In genomic region chr3:123755085-123755484, GRCh38 we compare ENCODE assay signal across 18 cellular contexts.
A peak's percentile ranks its signal among the peaks of the same experiment; 100 is the strongest.
DNase-seq lines count a peak whose midpoint lies in the region; ATAC-seq, FAIRE-seq and TF ChIP-seq lines count a peak whose summit lies in the region.
"Had no signal": no experiment of that assay in that cellular context is flagged by ENCODE, and none has a peak within 500 bp of the region (broad histone marks: within the 10 kb centered on the region; RNA-seq: fewer than 3 reads in every experiment).

No MANE protein-coding gene starts in this region.

- peak overlapping the region in 6 of 11 experiments; percentile 84 to 95 (median 92); a peak in 10 of 22 replicates for H3K4me2 ChIP-seq in BLaER1 treated with 17β-estradiol and CSF1 and Interleukin-3, amounts not matched to agents 10 nM and 100 nM
- no peak overlapping the region for H3K4me2 ChIP-seq in neural progenitor cell
- H3K4me2 ChIP-seq: PC-9 had no signal

- H3K4me3 ChIP-seq in BLaER1 treated with 17β-estradiol and CSF1 and Interleukin-3, amounts not matched to agents 10 nM and 100 nM: no peak overlapping the region
- H3K4me3 ChIP-seq in kidney (ENCODE audit: low read length in 2 of 2) (no peak overlapping the region), neural progenitor cell (no peak overlapping the region)
- H3K4me3 ChIP-seq in CD4-positive, alpha-beta memory T cell (ENCODE audit: low read length in 2 of 2): no peak overlapping the region
- H3K4me3 ChIP-seq: HAP-1, PC-9, SK-N-MC had no signal

- intact Hi-C loops in kidney (cut with DNase I) (no loop called here), MCF 10A (cut with micrococcal nuclease) (no loop called here)
- intact Hi-C loops in CD4-positive, alpha-beta memory T cell (cut with micrococcal nuclease): no loop called here

- peaks cover 18% of the 10 kb centered on the region for H3K36me3 Mint-ChIP-seq in neural progenitor cell
- peaks cover 12% of the 10 kb centered on the region for H3K36me3 Mint-ChIP-seq in MCF 10A (ENCODE audit: insufficient read depth, unreplicated experiment)
- H3K36me3 Mint-ChIP-seq in CD4-positive, alpha-beta memory T cell: no peaks in the 10 kb centered on the region
- H3K36me3 Mint-ChIP-seq: activated CD4-positive, alpha-beta memory T cell treated with anti-CD3 and anti-CD28 coated beads for 36 hours; natural killer cell treated with Interleukin-12 subunit alpha and Interleukin-12 subunit beta and Interleukin-15 and Interleukin-18, amount 100 ng/mL, for 72 hours had no signal

- H3K9me3 Mint-ChIP-seq in neural progenitor cell: no peaks in the 10 kb centered on the region
- H3K9me3 Mint-ChIP-seq in MCF 10A (ENCODE audit: unreplicated experiment): no peaks in the 10 kb centered on the region
- H3K9me3 Mint-ChIP-seq in CD4-positive, alpha-beta memory T cell: no peaks in the 10 kb centered on the region
- H3K9me3 Mint-ChIP-seq: activated CD4-positive, alpha-beta memory T cell treated with anti-CD3 and anti-CD28 coated beads for 36 hours; activated T-helper 1 cell treated with anti-CD3 and anti-CD28 coated beads, Interleukin-12 subunit alpha, Interleukin-12 subunit beta, Interleukin-2, Interleukin-4 antibody, amounts not matched to agents 30 ng/mL and 10 ng/mL and 1 ng/mL, durations not matched to agents 14 hours and 24 hours and 36 hours; natural killer cell treated with Interleukin-12 subunit alpha and Interleukin-12 subunit beta and Interleukin-15 and Interleukin-18, amount 100 ng/mL, for 72 hours had no signal

- peaks cover 5% of the 10 kb centered on the region for H3F3A ChIP-seq in neural progenitor cell (ENCODE audit: low read depth)

- CTCF ChIA-PET in MCF 10A (lab: Yijun Ruan, JAX): interaction anchor here (0.6 kb wide), 1 partner anchor 146 kb away, joined by 3 read pairs; no protein-coding TSS in a partner anchor
- CTCF ChIA-PET in CD4-positive, alpha-beta memory T cell (lab: Charles Lee; ENCODE audit: partially characterized antibody): no interaction called here

- H3K27ac Mint-ChIP-seq in neural progenitor cell: peak overlapping the region; percentile 58
- H3K27ac Mint-ChIP-seq in MCF 10A (ENCODE audit: low read depth, unreplicated experiment): no peak overlapping the region
- H3K27ac Mint-ChIP-seq in CD4-positive, alpha-beta memory T cell: no peak overlapping the region
- H3K27ac Mint-ChIP-seq: activated CD4-positive, alpha-beta memory T cell treated with anti-CD3 and anti-CD28 coated beads for 36 hours; activated T-helper 1 cell treated with anti-CD3 and anti-CD28 coated beads, Interleukin-12 subunit alpha, Interleukin-12 subunit beta, Interleukin-2, Interleukin-4 antibody, amounts not matched to agents 30 ng/mL and 10 ng/mL and 1 ng/mL, durations not matched to agents 14 hours and 24 hours and 36 hours; natural killer cell treated with Interleukin-12 subunit alpha and Interleukin-12 subunit beta and Interleukin-15 and Interleukin-18, amount 100 ng/mL, for 72 hours had no signal

- no peaks in the 10 kb centered on the region for H3K79me2 ChIP-seq in neural progenitor cell (ENCODE audit: low read depth)

- no peak overlapping the region for H2AFZ ChIP-seq in neural progenitor cell (replicated peaks)
- H2AFZ ChIP-seq: PC-9 had no signal

- no peak overlapping the region for H3K27ac ChIP-seq in BLaER1 treated with 17β-estradiol and CSF1 and Interleukin-3, amounts not matched to agents 10 nM and 100 nM
- peak overlapping the region; percentile 82 to 93 for H3K27ac ChIP-seq in kidney (ENCODE audit: low read depth in 2 of 2, low read length in 2 of 2)
- H3K27ac ChIP-seq in neural progenitor cell: no peak overlapping the region
- no peak overlapping the region for H3K27ac ChIP-seq in CD4-positive, alpha-beta memory T cell (ENCODE audit: low read depth, low read length)
- H3K27ac ChIP-seq: PC-9, SK-N-MC had no signal

- no peak for ATAC-seq in GM21723 (IDR thresholded peaks at IDR 0.05; ENCODE audit: unreplicated experiment)
- ATAC-seq: natural killer cell treated with Interleukin-12 subunit alpha and Interleukin-12 subunit beta and Interleukin-15 and Interleukin-18, amount 100 ng/mL, for 72 hours had no signal

- H3K4me1 ChIP-seq in BLaER1 treated with 17β-estradiol and CSF1 and Interleukin-3, amounts not matched to agents 10 nM and 100 nM: peaks cover 55 to 86% (median 63%) of the 10 kb centered on the region in 10 experiments
- H3K4me1 ChIP-seq in kidney (ENCODE audit: control insufficient read depth in 1 of 2, insufficient read depth in 1 of 2, low read depth in 1 of 2, low read length in 2 of 2) (peaks cover 56 to 91% of the 10 kb centered on the region in 2 donors), neural progenitor cell (peaks cover 16% of the 10 kb centered on the region)
- no peaks in the 10 kb centered on the region for H3K4me1 ChIP-seq in CD4-positive, alpha-beta memory T cell (ENCODE audit: insufficient read depth, low read length)

- peak; percentile 92 for DNase-seq in LoVo (ENCODE audit: low spot score)
- DNase-seq in kidney: peak; percentile 88
- no peak for DNase-seq in neural progenitor cell (ENCODE audit: low spot score)
- DNase-seq in MCF 10A (ENCODE audit: unreplicated experiment): no peak
- no peak for DNase-seq in activated T-cell treated with anti-CD3 and anti-CD28 coated beads, Interleukin-2, amount 50 U/mL, for 48 hours
- DNase-seq in CD4-positive, alpha-beta memory T cell: no peak
- DNase-seq: activated CD4-positive, alpha-beta memory T cell treated with anti-CD3 and anti-CD28 coated beads for 36 hours; caudate nucleus; effector memory CD4-positive, alpha-beta T cell; NCI-H2107; NCI-H748 treated with DMSO at 0.1 percent for 48 hours; PC-9 had no signal

- TF ChIP-seq CTCF in kidney (IDR thresholded peaks at IDR 0.05; ENCODE audit: borderline replicate concordance, extremely low read depth, insufficient read depth): no peak
- no peak for TF ChIP-seq CTCF in neural progenitor cell (IDR thresholded peaks at IDR 0.05)
- TF ChIP-seq CTCF in MCF 10A (IDR thresholded peaks at IDR 0.05; ENCODE audit: unreplicated experiment): no peak

- POLR2A ChIA-PET in MCF 10A (lab: Yijun Ruan, JAX): no interaction called here
- POLR2A ChIA-PET in CD4-positive, alpha-beta memory T cell (lab: Charles Lee; ENCODE audit: partially characterized antibody): no interaction called here

- H3K27me3 ChIP-seq in BLaER1 treated with 17β-estradiol and CSF1 and Interleukin-3, amounts not matched to agents 10 nM and 100 nM: peaks cover 0 to 19% (median 6%) of the 10 kb centered on the region in 11 experiments; a peak in 8 of 22 replicates
- H3K27me3 ChIP-seq in neural progenitor cell: no peaks in the 10 kb centered on the region
- H3K27me3 ChIP-seq in CD4-positive, alpha-beta memory T cell (ENCODE audit: insufficient read depth, low read length): no peaks in the 10 kb centered on the region

- H3K27me3 Mint-ChIP-seq in neural progenitor cell (ENCODE audit: insufficient read depth, low read depth) (no peaks in the 10 kb centered on the region), MCF 10A (ENCODE audit: insufficient read depth, unreplicated experiment) (no peaks in the 10 kb centered on the region)
- H3K27me3 Mint-ChIP-seq in CD4-positive, alpha-beta memory T cell: peaks cover 2 to 14% of the 10 kb centered on the region in 2 donors

- H3K9me3 ChIP-seq in BLaER1 treated with 17β-estradiol and CSF1 and Interleukin-3, amounts not matched to agents 10 nM and 100 nM (replicated peaks in 1 of 11): peaks cover 0 to 4% (median 1%) of the 10 kb centered on the region in 11 experiments; a peak in 7 of 22 replicates
- H3K9me3 ChIP-seq in kidney (ENCODE audit: control insufficient read depth in 1 of 2, low read length in 2 of 2) (no peaks in the 10 kb centered on the region), neural progenitor cell (ENCODE audit: low read depth) (no peaks in the 10 kb centered on the region)
- no peaks in the 10 kb centered on the region for H3K9me3 ChIP-seq in CD4-positive, alpha-beta memory T cell (ENCODE audit: control insufficient read depth in 1 of 2, low read length in 2 of 2)
- H3K9me3 ChIP-seq: HAP-1 had no signal

- H3K4me1 Mint-ChIP-seq in neural progenitor cell (peaks cover 34% of the 10 kb centered on the region), MCF 10A (ENCODE audit: insufficient read depth, unreplicated experiment) (peaks cover 31% of the 10 kb centered on the region)
- peaks cover 0 to 5% (median 3%) of the 10 kb centered on the region in 4 donors for H3K4me1 Mint-ChIP-seq in CD4-positive, alpha-beta memory T cell

- H4K20me1 ChIP-seq in BLaER1 treated with 17β-estradiol and CSF1 and Interleukin-3, amounts not matched to agents 10 nM and 100 nM: peaks cover 0 to 14% (median 9%) of the 10 kb centered on the region in 11 experiments; a peak in 9 of 22 replicates
- no peaks in the 10 kb centered on the region for H4K20me1 ChIP-seq in neural progenitor cell (ENCODE audit: low read depth)

- peak; percentile 17 for FAIRE-seq in kidney (lab: Jason Lieb, UNC)

- peaks cover 0 to 36% (median 18%) of the 10 kb centered on the region in 11 experiments; a peak in 12 of 22 replicates for H3K36me3 ChIP-seq in BLaER1 treated with 17β-estradiol and CSF1 and Interleukin-3, amounts not matched to agents 10 nM and 100 nM
- H3K36me3 ChIP-seq in kidney (ENCODE audit: control insufficient read depth in 1 of 2, insufficient read depth in 2 of 2, low read length in 2 of 2) (peaks cover 0 to 3% of the 10 kb centered on the region in 2 donors), neural progenitor cell (no peaks in the 10 kb centered on the region)
- no peaks in the 10 kb centered on the region for H3K36me3 ChIP-seq in CD4-positive, alpha-beta memory T cell (ENCODE audit: insufficient read depth, low read length)
- H3K36me3 ChIP-seq: HAP-1 had no signal

- BruUV-seq in MCF 10A (replicated peaks; lab: Mats Ljungman, UMichigan): no TSS peak

- no peak overlapping the region for H3K4me3 Mint-ChIP-seq in neural progenitor cell
- no peak overlapping the region for H3K4me3 Mint-ChIP-seq in MCF 10A (ENCODE audit: unreplicated experiment)
- no peak overlapping the region for H3K4me3 Mint-ChIP-seq in CD4-positive, alpha-beta memory T cell
- H3K4me3 Mint-ChIP-seq: activated CD4-positive, alpha-beta memory T cell treated with anti-CD3 and anti-CD28 coated beads for 36 hours; activated T-helper 1 cell treated with anti-CD3 and anti-CD28 coated beads, Interleukin-12 subunit alpha, Interleukin-12 subunit beta, Interleukin-2, Interleukin-4 antibody, amounts not matched to agents 30 ng/mL and 10 ng/mL and 1 ng/mL, durations not matched to agents 14 hours and 24 hours and 36 hours; natural killer cell treated with Interleukin-12 subunit alpha and Interleukin-12 subunit beta and Interleukin-15 and Interleukin-18, amount 100 ng/mL, for 72 hours had no signal

- H3K9ac ChIP-seq in BLaER1 treated with 17β-estradiol and CSF1 and Interleukin-3, amounts not matched to agents 10 nM and 100 nM: no peak overlapping the region
- H3K9ac ChIP-seq in kidney (ENCODE audit: low read length in 2 of 2): no peak overlapping the region
- no peak overlapping the region for H3K9ac ChIP-seq in neural progenitor cell

Comparison
In these comparisons a context has a peak if more than half of its experiments do, and no peak if none do; other contexts are left out.
1. H3K27ac ChIP-seq: peak in kidney (2 of 2); none in BLaER1 treated with 17β-estradiol and CSF1 and Interleukin-3, amounts not matched to agents 10 nM and 100 nM (0 of 11), neural progenitor cell (single experiment) and CD4-positive, alpha-beta memory T cell (single experiment).
2. DNase-seq: peak in LoVo (single experiment) and kidney (single experiment); none in neural progenitor cell (single experiment), MCF 10A (single experiment), activated T-cell treated with anti-CD3 and anti-CD28 coated beads, Interleukin-2, amount 50 U/mL, for 48 hours (0 of 2) and CD4-positive, alpha-beta memory T cell (0 of 5).